ENCODE assay signal across 25 cellular contexts in the genomic region with DNA sequence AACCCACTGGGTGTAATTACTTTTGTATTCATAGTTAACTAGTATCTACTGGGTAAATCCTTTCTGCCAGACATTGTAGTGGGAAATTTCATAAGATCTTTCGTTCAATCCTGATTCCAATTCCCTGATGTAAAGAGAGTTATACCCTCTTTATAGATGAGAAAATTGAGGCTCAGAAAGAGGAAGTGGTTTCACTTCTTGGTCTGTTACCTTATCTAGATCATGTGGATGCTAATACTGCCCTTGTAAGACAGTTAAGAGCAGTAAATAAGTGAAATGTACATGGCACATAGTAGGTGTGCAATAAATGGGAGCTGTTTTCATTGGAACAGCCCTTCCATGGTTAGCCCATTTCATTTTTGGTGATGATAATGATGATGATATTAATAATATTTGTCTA. TPM values are rescaled to one million over a fixed set of nuclear protein-coding genes. Genes with fewer than 3 reads are reported as not detected.
DNase-seq lines count a peak whose midpoint lies in the region; ATAC-seq and TF ChIP-seq lines count a peak whose summit lies in the region.
"Had no signal": no experiment of that assay in that cellular context is flagged by ENCODE, and none has a peak within 500 bp of the region (broad histone marks: within the 10 kb centered on the region; RNA-seq: fewer than 3 reads in every experiment).

No MANE protein-coding gene starts in this region.

- H3K36me3 ChIP-seq in left ventricle myocardium inferior = peaks cover 23% of the 10 kb centered on the region
- peaks cover 5 to 8% of the 10 kb centered on the region in 2 donors for H3K36me3 ChIP-seq in stomach smooth muscle (ENCODE audit: control insufficient read depth in 2 of 2, insufficient read depth in 2 of 2, low read length in 2 of 2)
- H3K36me3 ChIP-seq: BE2C had no signal

- H3K9me3 ChIP-seq in left ventricle myocardium inferior (replicated peaks) (no peaks in the 10 kb centered on the region), stomach smooth muscle (ENCODE audit: control insufficient read depth in 2 of 2, low read length in 2 of 2) (no peaks in the 10 kb centered on the region)
- H3K9me3 ChIP-seq: BE2C had no signal

- no peaks in the 10 kb centered on the region for H3K27me3 ChIP-seq in left ventricle myocardium inferior (ENCODE audit: low read depth)
- no peaks in the 10 kb centered on the region for H3K27me3 ChIP-seq in stomach smooth muscle (ENCODE audit: control insufficient read depth in 1 of 2, insufficient read depth in 2 of 2, low read length in 2 of 2)
- H3K27me3 ChIP-seq: BE2C had no signal

- H3K4me3 ChIP-seq in left ventricle myocardium inferior = no peak overlapping the region
- H3K4me3 ChIP-seq in fibroblast of villous mesenchyme (ENCODE audit: low read depth, low read length) = no peak overlapping the region
- no peak overlapping the region for H3K4me3 ChIP-seq in stomach smooth muscle (ENCODE audit: low read length in 2 of 2)

- H3K4me1 ChIP-seq in left ventricle myocardium inferior (peaks cover 100% of the 10 kb centered on the region), stomach smooth muscle (ENCODE audit: control insufficient read depth, insufficient read depth, low read length) (peaks cover 74% of the 10 kb centered on the region)

- no peak for TF ChIP-seq CTCF in left ventricle myocardium inferior (IDR thresholded peaks at IDR 0.05; ENCODE audit: borderline replicate concordance)
- TF ChIP-seq CTCF in fibroblast of villous mesenchyme (IDR thresholded peaks at IDR 0.05; ENCODE audit: insufficient read depth, low read depth, low read length) = no peak

- DNase-seq in left ventricle myocardium inferior (no peak), left cardiac atrium (no peak), fibroblast of villous mesenchyme (ENCODE audit: low read depth) (peak; percentile 12)
- DNase-seq: BE2C; Calu3; CD8-positive, alpha-beta memory T cell; DMS79 treated with DMSO at 0.1 percent for 48 hours; GF-D8; HCEC 1CT; Kasumi-1; NCI-H1092 treated with DMSO at 0.1 percent for 48 hours; NCI-H1436; NCI-H187; NCI-H2081 treated with DMSO at 0.1 percent for 48 hours; NCI-H2171; NCI-H226; NCI-H510A; NCI-H69; SHP77 treated with DMSO at 0.1 percent for 48 hours had no signal

- H3K9ac ChIP-seq in stomach smooth muscle (ENCODE audit: low read length in 2 of 2) = no peak overlapping the region

- intact Hi-C loops in left ventricle myocardium inferior (cut with micrococcal nuclease) (no loop called here), left cardiac atrium (cut with DNase I) (no loop called here)

- H3K27ac ChIP-seq in left ventricle myocardium inferior (replicated peaks) = peak overlapping the region; percentile 86
- peak overlapping the region; percentile 89 for H3K27ac ChIP-seq in stomach smooth muscle (ENCODE audit: low read length)
- H3K27ac ChIP-seq: 22Rv1 had no signal

- ATAC-seq in left cardiac atrium (no peak), GM19463 (IDR thresholded peaks at IDR 0.05; ENCODE audit: unreplicated experiment) (no peak), HG03571 (IDR thresholded peaks at IDR 0.05; ENCODE audit: unreplicated experiment) (no peak), GM19395 (IDR thresholded peaks at IDR 0.05; ENCODE audit: unreplicated experiment) (no peak)
- ATAC-seq: Panc1 had no signal

RNA-seq across cellular contexts. Expression of a gene that starts 46.7 kb away (rescaled TPM):
- 250 TPM for total RNA-seq in left ventricle myocardium inferior
- 100 to 1,000 TPM; 434 to 484 TPM for total RNA-seq in left cardiac atrium
- 418 and 924 TPM in 2 replicates for total RNA-seq in fibroblast of villous mesenchyme
